ENCODE assay signal across 6 cellular contexts in genomic region chr6:30914854-30915590, GRCh38.
DNase-seq lines count a peak whose midpoint lies in the region; ATAC-seq and TF ChIP-seq lines count a peak whose summit lies in the region.

No MANE protein-coding gene starts in this region.

- TF ChIP-seq POLR2A in NB4 (IDR thresholded peaks at IDR 0.05; ENCODE audit: extremely low read depth, insufficient read length): no peak

- DNase-seq in NB4 (ENCODE audit: low read depth): peak; percentile 21
- no peak for DNase-seq in choroid plexus epithelial cell (ENCODE audit: low read depth)
- DNase-seq in pons (ENCODE audit: low spot score): peak; percentile 24
- DNase-seq in epidermal melanocyte (ENCODE audit: insufficient read length, low spot score): no peak
- DNase-seq in SKM-1 treated with dmso at 0.1 percent for 144 hours (lab: John Stamatoyannopoulos, UW; ENCODE audit: unreplicated experiment): no peak

- H3K4me3 ChIP-seq in NB4 (ENCODE audit: low read depth, low read length) (peak overlapping the region; percentile 74), choroid plexus epithelial cell (ENCODE audit: low read depth, low read length) (peak overlapping the region; percentile 63)

- no peak for ATAC-seq in GM18511 (IDR thresholded peaks at IDR 0.05; ENCODE audit: unreplicated experiment)

- TF ChIP-seq CTCF in NB4 (IDR thresholded peaks at IDR 0.05; ENCODE audit: low read depth, low read length): no peak
- TF ChIP-seq CTCF in choroid plexus epithelial cell (conservative IDR thresholded peaks at IDR 0.05; ENCODE audit: low read depth, low read length): no peak

Comparison
In these comparisons a context has a peak if more than half of its experiments do, and no peak if none do; other contexts are left out.
1. DNase-seq: peak in NB4 (single experiment) and pons (single experiment); none in choroid plexus epithelial cell (single experiment), epidermal melanocyte (single experiment) and SKM-1 treated with dmso at 0.1 percent for 144 hours (single experiment).